Comparison of ENCODE assay signal across 6 cellular contexts in genomic region chr1:160913229-160913628, GRCh38. TPM values are rescaled to one million over a fixed set of nuclear protein-coding genes. Genes with fewer than 3 reads are reported as not detected.
"Had no signal": no experiment of that assay in that cellular context is flagged by ENCODE, and none has a peak within 500 bp of the region (broad histone marks: within the 10 kb centered on the region; RNA-seq: fewer than 3 reads in every experiment).

No MANE protein-coding gene starts in this region.

RNA-seq across cellular contexts. Expression of gene ITLN1, which starts 28.2 kb away (rescaled TPM):
- total RNA-seq: LHCN-M2, MCF 10A, OCI-LY7, PC-3, SK-MEL-5 had no signal
- polyA plus RNA-seq: SK-N-SH had no signal

RNA-seq across cellular contexts. Expression of gene ITLN2, which starts 41.4 kb away (rescaled TPM):
- total RNA-seq: LHCN-M2, MCF 10A, OCI-LY7, PC-3 had no signal
- polyA plus RNA-seq: SK-N-SH had no signal

RNA-seq across cellular contexts. Expression of gene CD244, which starts 50.5 kb away (rescaled TPM):
- total RNA-seq: LHCN-M2, MCF 10A, OCI-LY7, PC-3 had no signal
- polyA plus RNA-seq: SK-N-SH had no signal
